Comparison of ENCODE assay signal across 36 cellular contexts in genomic region chr17:53796642-53797041, GRCh38. TPM values are rescaled to one million over a fixed set of nuclear protein-coding genes. Genes with fewer than 3 reads are reported as not detected.
"Had no signal": no experiment of that assay in that cellular context is flagged by ENCODE, and none has a peak within 500 bp of the region (broad histone marks: within the 10 kb centered on the region; RNA-seq: fewer than 3 reads in every experiment).

No MANE protein-coding gene starts in this region.

- H3K27ac ChIP-seq: KMS-11 had no signal

- DNase-seq: Karpas-422, KBM-7, KG1, MG63, MM.1S, MV-4-11, NCI-H1048, NCI-H1092, NCI-H1092 treated with DMSO at 0.1 percent for 48 hours, NCI-H1105, NCI-H1105 treated with DMSO at 0.1 percent for 48 hours, NCI-H1417 treated with DMSO at 0.1 percent for 48 hours, NCI-H1436, NCI-H1436 treated with DMSO at 0.1 percent for 48 hours, NCI-H146, NCI-H1694, NCI-H1694 treated with DMSO at 0.1 percent for 48 hours, NCI-H187, NCI-H187 treated with DMSO at 0.1 percent for 48 hours, NCI-H1930, NCI-H2029, NCI-H2029 treated with DMSO at 0.1 percent for 48 hours, NCI-H2081, NCI-H2081 treated with DMSO at 0.1 percent for 48 hours, NCI-H2107, NCI-H2171, NCI-H2171 treated with DMSO at 0.1 percent for 48 hours, NCI-H2227 treated with DMSO at 0.1 percent for 48 hours, NCI-H226, NCI-H345, NCI-H446, NCI-H446 treated with DMSO at 0.1 percent for 48 hours had no signal

- H3K4me2 ChIP-seq: KMS-11 had no signal

- H3K36me3 ChIP-seq: MG63 had no signal

- H3K9ac ChIP-seq: KMS-11 had no signal

- H3K27me3 ChIP-seq: MG63 had no signal

- H3K9me3 ChIP-seq: MG63 had no signal

- H3K4me3 ChIP-seq: MG63 had no signal

RNA-seq across cellular contexts. Expression of gene KIF2B, which starts 26.1 kb away (rescaled TPM):
- total RNA-seq: LHCN-M2, M059J, MCF 10A had no signal
